ENCODE assay signal across 10 cellular contexts in the genomic region with DNA sequence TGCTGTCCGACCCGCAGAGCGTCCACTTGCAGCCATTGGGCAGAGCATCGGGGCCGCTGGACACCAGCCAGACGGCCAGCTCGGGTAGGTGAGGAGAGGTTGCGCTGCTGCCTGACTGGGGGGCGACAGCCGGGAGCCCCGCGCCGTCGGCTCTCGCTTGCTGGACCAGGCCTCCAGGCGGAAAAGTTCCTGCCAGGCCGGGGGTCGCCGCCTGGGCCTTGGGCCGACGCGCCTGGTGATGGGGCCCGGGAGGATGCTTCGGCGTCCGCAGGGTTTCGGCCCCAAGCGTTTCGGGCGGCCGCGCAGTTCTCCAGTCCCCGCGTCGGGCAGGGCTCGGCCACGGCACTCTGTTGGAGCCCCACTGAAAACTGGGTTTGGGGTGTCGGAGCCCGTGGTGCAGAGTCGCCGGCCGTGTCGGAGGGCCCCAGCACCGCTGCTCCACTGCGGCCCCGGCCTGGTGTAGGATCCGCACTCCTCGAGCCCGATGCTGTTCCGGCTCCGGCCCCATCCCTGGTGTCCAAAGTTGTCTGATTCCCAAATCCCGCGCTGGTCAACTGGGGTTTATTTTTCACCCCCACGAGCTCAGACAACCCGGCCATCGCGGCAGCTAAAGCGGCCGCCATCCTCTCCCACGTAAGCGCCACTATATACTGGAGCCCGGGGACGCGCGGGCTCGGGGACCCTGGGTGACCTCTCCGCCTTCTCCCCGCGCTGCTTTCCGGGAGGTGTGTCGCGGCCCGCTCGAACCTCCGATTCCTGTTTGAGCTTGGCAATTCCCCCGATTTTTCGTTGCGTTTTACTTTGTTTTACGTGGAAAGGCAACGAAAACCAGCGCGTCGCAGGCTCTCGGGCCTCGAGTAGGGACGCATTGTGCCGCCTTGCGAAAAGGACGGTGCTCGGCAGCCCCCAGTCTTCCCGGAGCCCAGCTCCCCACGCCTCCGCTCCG. TPM values are rescaled to one million over a fixed set of nuclear protein-coding genes. Genes with fewer than 3 reads are reported as not detected.
DNase-seq lines count a peak whose midpoint lies in the region; ATAC-seq lines count a peak whose summit lies in the region.
"Had no signal": no experiment of that assay in that cellular context is flagged by ENCODE, and none has a peak within 500 bp of the region (broad histone marks: within the 10 kb centered on the region; RNA-seq: fewer than 3 reads in every experiment).

No MANE protein-coding gene starts in this region.

- peaks cover 72% of the 10 kb centered on the region for H3K27me3 Mint-ChIP-seq in activated CD4-positive, alpha-beta memory T cell treated with anti-CD3 and anti-CD28 coated beads for 36 hours
- peaks cover 80% of the 10 kb centered on the region for H3K27me3 Mint-ChIP-seq in activated CD4-positive, alpha-beta memory T cell treated with anti-CD3 and anti-CD28 coated beads, Interleukin-2, amount 10 ng/mL, durations not matched to agents 7 days and 5 days
- peaks cover 69% of the 10 kb centered on the region for H3K27me3 Mint-ChIP-seq in activated naive CD8-positive, alpha-beta T cell treated with anti-CD3 and anti-CD28 coated beads, Interleukin-2, amount 10 ng/mL, durations not matched to agents 7 days and 5 days
- H3K27me3 Mint-ChIP-seq in stimulated activated naive B cell treated with anti-CD40 and anti-IgM and Interleukin-4, amounts not matched to agents 10 μg/mL and 1 μg/mL and 100 μg/mL, for 72 hours = peaks cover 80 to 91% of the 10 kb centered on the region in 2 donors

- intact Hi-C loops in activated CD4-positive, alpha-beta memory T cell treated with anti-CD3 and anti-CD28 coated beads for 36 hours (cut with micrococcal nuclease) = no loop called here

- no peaks in the 10 kb centered on the region for H3K36me3 Mint-ChIP-seq in activated CD4-positive, alpha-beta memory T cell treated with anti-CD3 and anti-CD28 coated beads for 36 hours
- no peaks in the 10 kb centered on the region for H3K36me3 Mint-ChIP-seq in activated CD4-positive, alpha-beta memory T cell treated with anti-CD3 and anti-CD28 coated beads, Interleukin-2, amount 10 ng/mL, durations not matched to agents 7 days and 5 days (ENCODE audit: low read depth)
- H3K36me3 Mint-ChIP-seq in activated naive CD8-positive, alpha-beta T cell treated with anti-CD3 and anti-CD28 coated beads, Interleukin-2, amount 10 ng/mL, durations not matched to agents 7 days and 5 days = no peaks in the 10 kb centered on the region
- no peaks in the 10 kb centered on the region for H3K36me3 Mint-ChIP-seq in stimulated activated naive B cell treated with anti-CD40 and anti-IgM and Interleukin-4, amounts not matched to agents 10 μg/mL and 1 μg/mL and 100 μg/mL, for 72 hours

- H3K4me1 Mint-ChIP-seq in activated CD4-positive, alpha-beta memory T cell treated with anti-CD3 and anti-CD28 coated beads for 36 hours (ENCODE audit: low read depth) = peaks cover 18% of the 10 kb centered on the region
- H3K4me1 Mint-ChIP-seq in activated CD4-positive, alpha-beta memory T cell treated with anti-CD3 and anti-CD28 coated beads, Interleukin-2, amount 10 ng/mL, durations not matched to agents 7 days and 5 days = peaks cover 17% of the 10 kb centered on the region
- H3K4me1 Mint-ChIP-seq in activated naive CD8-positive, alpha-beta T cell treated with anti-CD3 and anti-CD28 coated beads, Interleukin-2, amount 10 ng/mL, durations not matched to agents 7 days and 5 days = peaks cover 5% of the 10 kb centered on the region
- H3K4me1 Mint-ChIP-seq in stimulated activated naive B cell treated with anti-CD40 and anti-IgM and Interleukin-4, amounts not matched to agents 10 μg/mL and 1 μg/mL and 100 μg/mL, for 72 hours = peaks cover 23 to 35% of the 10 kb centered on the region in 2 donors

- H3K9me3 Mint-ChIP-seq in activated CD4-positive, alpha-beta memory T cell treated with anti-CD3 and anti-CD28 coated beads for 36 hours = no peaks in the 10 kb centered on the region
- no peaks in the 10 kb centered on the region for H3K9me3 Mint-ChIP-seq in activated CD4-positive, alpha-beta memory T cell treated with anti-CD3 and anti-CD28 coated beads, Interleukin-2, amount 10 ng/mL, durations not matched to agents 7 days and 5 days
- H3K9me3 Mint-ChIP-seq in activated naive CD8-positive, alpha-beta T cell treated with anti-CD3 and anti-CD28 coated beads, Interleukin-2, amount 10 ng/mL, durations not matched to agents 7 days and 5 days = no peaks in the 10 kb centered on the region
- H3K9me3 Mint-ChIP-seq in stimulated activated naive B cell treated with anti-CD40 and anti-IgM and Interleukin-4, amounts not matched to agents 10 μg/mL and 1 μg/mL and 100 μg/mL, for 72 hours = no peaks in the 10 kb centered on the region

- H3K27ac Mint-ChIP-seq in activated CD4-positive, alpha-beta memory T cell treated with anti-CD3 and anti-CD28 coated beads for 36 hours = no peak overlapping the region
- no peak overlapping the region for H3K27ac Mint-ChIP-seq in activated CD4-positive, alpha-beta memory T cell treated with anti-CD3 and anti-CD28 coated beads, Interleukin-2, amount 10 ng/mL, durations not matched to agents 7 days and 5 days
- H3K27ac Mint-ChIP-seq in activated naive CD8-positive, alpha-beta T cell treated with anti-CD3 and anti-CD28 coated beads, Interleukin-2, amount 10 ng/mL, durations not matched to agents 7 days and 5 days = no peak overlapping the region
- H3K27ac Mint-ChIP-seq in stimulated activated naive B cell treated with anti-CD40 and anti-IgM and Interleukin-4, amounts not matched to agents 10 μg/mL and 1 μg/mL and 100 μg/mL, for 72 hours = no peak overlapping the region

- H3K4me3 Mint-ChIP-seq in activated CD4-positive, alpha-beta memory T cell treated with anti-CD3 and anti-CD28 coated beads for 36 hours = peak overlapping the region; percentile 39
- H3K4me3 Mint-ChIP-seq in activated CD4-positive, alpha-beta memory T cell treated with anti-CD3 and anti-CD28 coated beads, Interleukin-2, amount 10 ng/mL, durations not matched to agents 7 days and 5 days = no peak overlapping the region
- H3K4me3 Mint-ChIP-seq in activated naive CD8-positive, alpha-beta T cell treated with anti-CD3 and anti-CD28 coated beads, Interleukin-2, amount 10 ng/mL, durations not matched to agents 7 days and 5 days = peak overlapping the region; percentile 43
- H3K4me3 Mint-ChIP-seq in stimulated activated naive B cell treated with anti-CD40 and anti-IgM and Interleukin-4, amounts not matched to agents 10 μg/mL and 1 μg/mL and 100 μg/mL, for 72 hours = peak overlapping the region; percentile 78 to 83

- CTCF ChIA-PET in activated CD4-positive, alpha-beta memory T cell treated with anti-CD3 and anti-CD28 coated beads for 36 hours (lab: Charles Lee) = interaction anchor here (0.6 to 1.1 kb wide), 3 partner anchors 11 to 21 kb away, joined by 3 to 7 read pairs (median 3); no protein-coding TSS in a partner anchor
- CTCF ChIA-PET in activated CD4-positive, alpha-beta memory T cell treated with anti-CD3 and anti-CD28 coated beads, Interleukin-2, amount 10 ng/mL, durations not matched to agents 7 days and 5 days (lab: Charles Lee) = no interaction called here

- no peak for DNase-seq in activated CD4-positive, alpha-beta memory T cell treated with anti-CD3 and anti-CD28 coated beads for 36 hours
- no peak for DNase-seq in activated CD4-positive, alpha-beta memory T cell treated with anti-CD3 and anti-CD28 coated beads, Interleukin-2, amount 10 ng/mL, durations not matched to agents 7 days and 5 days
- DNase-seq in activated naive CD8-positive, alpha-beta T cell treated with anti-CD3 and anti-CD28 coated beads, Interleukin-2, amount 10 ng/mL, durations not matched to agents 7 days and 5 days = no peak
- DNase-seq in iPS-NIHi11 (ENCODE audit: low spot score) (peak; percentile 68), substantia nigra (lab: John Stamatoyannopoulos, UW) (no peak), NCI-H446 (lab: John Stamatoyannopoulos, UW) (no peak), UCSD-AML1 (lab: John Stamatoyannopoulos, UW; ENCODE audit: unreplicated experiment) (no peak)
- DNase-seq in stimulated activated naive B cell treated with anti-CD40 and anti-IgM and Interleukin-4, amounts not matched to agents 10 μg/mL and 1 μg/mL and 100 μg/mL, for 72 hours = no peak
- DNase-seq: activated effector memory CD4-positive, alpha-beta T cell treated with anti-CD3 and anti-CD28 coated beads, Interleukin-2, amount 50 U/mL, for 16 hours had no signal

- POLR2A ChIA-PET in activated CD4-positive, alpha-beta memory T cell treated with anti-CD3 and anti-CD28 coated beads for 36 hours (lab: Charles Lee) = no interaction called here
- POLR2A ChIA-PET in activated CD4-positive, alpha-beta memory T cell treated with anti-CD3 and anti-CD28 coated beads, Interleukin-2, amount 10 ng/mL, durations not matched to agents 7 days and 5 days (lab: Charles Lee) = interaction anchor here (1.2 kb wide), 1 partner anchor 9 kb away, joined by 3 read pairs; no protein-coding TSS in a partner anchor
- POLR2A ChIA-PET in activated naive CD8-positive, alpha-beta T cell treated with anti-CD3 and anti-CD28 coated beads, Interleukin-2, amount 10 ng/mL, durations not matched to agents 7 days and 5 days (lab: Charles Lee) = interaction anchor here (1.0 kb wide), 1 partner anchor 62 kb away, joined by 3 read pairs; a partner anchor contains a TSS

- ATAC-seq in activated naive CD8-positive, alpha-beta T cell treated with anti-CD3 and anti-CD28 coated beads, Interleukin-2, amount 10 ng/mL, durations not matched to agents 7 days and 5 days (ENCODE audit: low read depth) = no peak
- ATAC-seq in stimulated activated naive B cell treated with anti-CD40 and anti-IgM and Interleukin-4, amounts not matched to agents 10 μg/mL and 1 μg/mL and 100 μg/mL, for 72 hours (replicated peaks) = no peak

- no peak overlapping the region for H3K27ac ChIP-seq in substantia nigra (ENCODE audit: low read depth, low read length, poor library complexity, severe bottlenecking)

RNA-seq across cellular contexts. Expression of a gene that starts 0.9 kb away (rescaled TPM):
- total RNA-seq in activated CD4-positive, alpha-beta memory T cell treated with anti-CD3 and anti-CD28 coated beads for 36 hours = not detected
- total RNA-seq in activated CD4-positive, alpha-beta memory T cell treated with anti-CD3 and anti-CD28 coated beads, Interleukin-2, amount 10 ng/mL, durations not matched to agents 7 days and 5 days = not detected
- not detected for total RNA-seq in activated naive CD8-positive, alpha-beta T cell treated with anti-CD3 and anti-CD28 coated beads, Interleukin-2, amount 10 ng/mL, durations not matched to agents 7 days and 5 days
- total RNA-seq: glomerular endothelial cell had no signal
